20 cellular contexts compared by ENCODE assay signal in genomic region chr7:32481176-32481575, GRCh38.
"Had no signal": no experiment of that assay in that cellular context is flagged by ENCODE, and none has a peak within 500 bp of the region (broad histone marks: within the 10 kb centered on the region; RNA-seq: fewer than 3 reads in every experiment).

No MANE protein-coding gene starts in this region.

- H3K79me2 ChIP-seq: parathyroid adenoma had no signal

- H2AFZ ChIP-seq: parathyroid adenoma had no signal

- H3K4me1 ChIP-seq: esophagus squamous epithelium, gastroesophageal sphincter, parathyroid adenoma, psoas muscle, right lobe of liver, tibial artery, upper lobe of left lung, uterus had no signal

- H3K27ac Mint-ChIP-seq: dendritic cell treated with granulocyte-macrophage colony-stimulating factor and Interleukin-4, amounts not matched to agents 40 ng/mL and 50 ng/mL, for 4 days had no signal

- H3K27ac ChIP-seq: esophagus squamous epithelium, gastroesophageal sphincter, parathyroid adenoma, psoas muscle, right lobe of liver, tibial artery, upper lobe of left lung, uterus had no signal

- H3K4me3 ChIP-seq: esophagus squamous epithelium, gastroesophageal sphincter, psoas muscle, right lobe of liver, tibial artery, upper lobe of left lung, uterus had no signal

- H3K36me3 ChIP-seq: uterus had no signal

- H3K9ac ChIP-seq: parathyroid adenoma had no signal

- DNase-seq: cerebellar nuclear complex; esophagus squamous epithelium; glutamatergic neuron; kidney; left cardiac atrium; mesendoderm; naive thymus-derived CD8-positive, alpha-beta T cell; psoas muscle; retina; right lobe of liver; stimulated activated CD4-positive, alpha-beta T cell treated with anti-CD3 and anti-CD28 coated beads, Interleukin-2, amount 100 ng/mL, for 24 hours; stimulated activated CD4-positive, alpha-beta T cell treated with anti-CD3 and anti-CD28 coated beads, Interleukin-4, amount 100 ng/mL, for 4 hours; stimulated activated naive CD4-positive, alpha-beta T cell; tibial artery; upper lobe of left lung; uterus had no signal

- H3K4me3 Mint-ChIP-seq: dendritic cell treated with granulocyte-macrophage colony-stimulating factor and Interleukin-4, amounts not matched to agents 40 ng/mL and 50 ng/mL, for 4 days; neural crest cell had no signal

- H3K27me3 ChIP-seq: esophagus squamous epithelium, gastroesophageal sphincter, right lobe of liver, tibial artery, upper lobe of left lung, uterus had no signal

- ATAC-seq: gastroesophageal sphincter, left cardiac atrium, psoas muscle, right lobe of liver had no signal

- H3K9me3 ChIP-seq: esophagus squamous epithelium, gastroesophageal sphincter, psoas muscle, right lobe of liver, tibial artery, upper lobe of left lung, uterus had no signal

- H3K9me3 Mint-ChIP-seq: dendritic cell treated with granulocyte-macrophage colony-stimulating factor and Interleukin-4, amounts not matched to agents 40 ng/mL and 50 ng/mL, for 4 days; naive thymus-derived CD8-positive, alpha-beta T cell; neural crest cell had no signal

- H3K27me3 Mint-ChIP-seq: naive thymus-derived CD8-positive, alpha-beta T cell had no signal
